In the genomic region with DNA sequence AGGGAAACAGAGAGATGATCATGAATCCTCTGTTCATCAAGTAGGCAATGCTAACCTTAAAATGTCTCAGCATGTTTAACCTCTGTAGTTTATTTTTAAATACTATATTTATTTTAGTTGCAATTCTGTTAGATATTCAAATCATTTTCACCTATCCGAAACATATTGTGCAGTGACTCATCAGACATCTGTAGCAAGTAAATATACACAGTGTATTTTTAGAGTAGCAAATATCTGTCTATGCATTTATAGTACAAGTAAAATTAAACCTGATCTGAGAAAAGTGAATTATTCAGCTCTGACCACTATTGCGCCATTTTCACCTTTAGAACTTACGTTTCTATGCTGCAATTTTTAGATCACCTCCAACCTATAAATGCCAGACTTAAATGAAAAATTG, we compare ENCODE assay signal across 20 cellular contexts. TPM values are rescaled to one million over a fixed set of nuclear protein-coding genes. Genes with fewer than 3 reads are reported as not detected.
DNase-seq lines count a peak whose midpoint lies in the region; ATAC-seq, FAIRE-seq and TF ChIP-seq lines count a peak whose summit lies in the region.
"Had no signal": no experiment of that assay in that cellular context is flagged by ENCODE, and none has a peak within 500 bp of the region (broad histone marks: within the 10 kb centered on the region; RNA-seq: fewer than 3 reads in every experiment).

No MANE protein-coding gene starts in this region.

- H3K36me3 ChIP-seq in IMR-90 (ENCODE audit: control insufficient read depth, insufficient read depth, low read length) (no peaks in the 10 kb centered on the region), bronchial epithelial cell (ENCODE audit: control insufficient read depth, insufficient read depth, low read length) (no peaks in the 10 kb centered on the region)

- no CpG with 5 or more reads among the region's 3 CpGs for WGBS in IMR-90 (ENCODE audit: extremely low coverage in 2 of 2, insufficient read length in 1 of 2), 2 experiments

- no peak overlapping the region for H2AK9ac ChIP-seq in IMR-90 (replicated peaks; ENCODE audit: low read depth, low read length, poor library complexity)

- no peak for TF ChIP-seq RAD21 in IMR-90 (IDR thresholded peaks at IDR 0.05; ENCODE audit: low read length)

- TF ChIP-seq CTCF in IMR-90 (conservative IDR thresholded peaks at IDR 0.05; ENCODE audit: low read depth, low read length) = no peak
- no peak for TF ChIP-seq CTCF in bronchial epithelial cell (IDR thresholded peaks at IDR 0.05; ENCODE audit: insufficient read depth, low read length, severe bottlenecking)

- dilution Hi-C loops in IMR-90 (cut with HindIII; ENCODE audit: low sequenced_read_pairs, unreplicated experiment) = no loop called here

- CTCF ChIA-PET in IMR-90 (lab: Yijun Ruan, JAX) = interaction anchor here (0.7 kb wide), 1 partner anchor 19 kb away, joined by 4 read pairs; no protein-coding TSS in a partner anchor

- H3K9ac ChIP-seq in IMR-90 (ENCODE audit: low read depth, low read length) = no peak overlapping the region

- no peak overlapping the region for H2AFZ ChIP-seq in IMR-90 (replicated peaks; ENCODE audit: low read length, poor library complexity)

- in situ Hi-C loops in IMR-90 (cut with MboI; ENCODE audit: low sequenced_read_pairs) = no loop called here

- H3K4me1 ChIP-seq in IMR-90 (ENCODE audit: control insufficient read depth, insufficient read depth, low read length) = peaks cover 3% of the 10 kb centered on the region; the same call in 1 of the 2 replicates

- H3K18ac ChIP-seq in IMR-90 (ENCODE audit: low read depth, low read length) = no peak overlapping the region

- H3K56ac ChIP-seq in IMR-90 (ENCODE audit: extremely low read depth, insufficient read depth, low read length) = no peak overlapping the region

- peak overlapping the region; percentile 31 for H3K4me2 ChIP-seq in IMR-90 (ENCODE audit: low read depth, low read length)

- H3K27ac ChIP-seq in IMR-90 (ENCODE audit: insufficient read depth, low read length) = no peak overlapping the region

- H3K4me3 ChIP-seq in IMR-90 (ENCODE audit: insufficient read depth, low read depth, low read length) = no peak overlapping the region
- H3K4me3 ChIP-seq in bronchial epithelial cell (ENCODE audit: low read depth, low read length) = no peak overlapping the region

- H4K91ac ChIP-seq in IMR-90 (ENCODE audit: insufficient read depth, low read depth, low read length) = no peak overlapping the region

- no TSS peak for BruUV-seq in IMR-90 (replicated peaks; lab: Mats Ljungman, UMichigan)

- H2BK120ac ChIP-seq in IMR-90 (ENCODE audit: low read depth, low read length) = no peak overlapping the region

- H2BK20ac ChIP-seq in IMR-90 (ENCODE audit: low read depth, low read length) = no peak overlapping the region

- TF ChIP-seq POLR2A in IMR-90 (IDR thresholded peaks at IDR 0.05; ENCODE audit: low read depth, low read length) (no peak), H54 (IDR thresholded peaks at IDR 0.05; ENCODE audit: low read depth, low read length) (no peak)

- H3K14ac ChIP-seq in IMR-90 (replicated peaks; ENCODE audit: low read depth, low read length) = no peak overlapping the region

- H3K79me1 ChIP-seq in IMR-90 (ENCODE audit: low read depth in 1 of 2, low read length in 2 of 2) = no peaks in the 10 kb centered on the region

- H4K20me1 ChIP-seq in IMR-90 (ENCODE audit: insufficient read depth, low read length) = no peaks in the 10 kb centered on the region

- H2AK5ac ChIP-seq in IMR-90 (ENCODE audit: low read depth, low read length) = no peak overlapping the region

- H2BK15ac ChIP-seq in IMR-90 (ENCODE audit: low read depth, low read length) = no peak overlapping the region

- H2BK5ac ChIP-seq in IMR-90 (ENCODE audit: low read depth, low read length, poor library complexity, severe bottlenecking) = peak overlapping the region; percentile 36

- POLR2A ChIA-PET in IMR-90 (lab: Charles Lee; ENCODE audit: unreplicated experiment) = interaction anchor here (0.6 kb wide), 1 partner anchor 15 kb away, joined by 4 read pairs; no protein-coding TSS in a partner anchor

- intact Hi-C loops in IMR-90 (cut with micrococcal nuclease) = no loop called here

- H3K4ac ChIP-seq in IMR-90 (ENCODE audit: low read depth, low read length) = no peak overlapping the region

- H3K23ac ChIP-seq in IMR-90 (ENCODE audit: low read depth, low read length) = no peak overlapping the region

- FAIRE-seq in bronchial epithelial cell (lab: Jason Lieb, UNC) (no peak), H54 (lab: Jason Lieb, UNC) (no peak)
- FAIRE-seq: GM12891, GM18507 had no signal

- no peak overlapping the region for H4K5ac ChIP-seq in IMR-90 (ENCODE audit: low read depth, low read length)

- no peaks in the 10 kb centered on the region for H3K9me3 ChIP-seq in IMR-90 (ENCODE audit: control insufficient read depth, insufficient read depth, low read length)

- DNase-seq in IMR-90 = peak; percentile 35
- peak; percentile 39 for DNase-seq in bronchial epithelial cell (ENCODE audit: low read depth)
- no peak for DNase-seq in iPS-NIHi11 (ENCODE audit: low spot score)
- no peak for DNase-seq in H54 (ENCODE audit: insufficient read length, low spot score)
- no peak for DNase-seq in stimulated activated CD4-positive, alpha-beta T cell treated with anti-CD3 and anti-CD28 coated beads, Interleukin-4, amount 100 ng/mL, for 4 hours
- DNase-seq: C1 segment of cervical spinal cord; Calu3; CD4-positive, alpha-beta memory T cell; COR-L47; DMS79; EL; GDM1; GOT3; H9 had no signal

- no peaks in the 10 kb centered on the region; the same call in 1 of the 2 replicates for H3K9me1 ChIP-seq in IMR-90 (ENCODE audit: insufficient read depth, low read length)

- ATAC-seq in GM18519 (IDR thresholded peaks at IDR 0.05; ENCODE audit: low FRiP score, unreplicated experiment) (peak; percentile 28), IMR-90 (ENCODE audit: low read depth) (no peak), HG02884 (IDR thresholded peaks at IDR 0.05; ENCODE audit: unreplicated experiment) (no peak)
- ATAC-seq: HCT116 had no signal

- no peak overlapping the region for H4K8ac ChIP-seq in IMR-90 (ENCODE audit: low read depth in 2 of 2, low read length in 2 of 2)

- H3K27me3 ChIP-seq in IMR-90 (ENCODE audit: control insufficient read depth, insufficient read depth, low read length) = no peaks in the 10 kb centered on the region
- H3K27me3 ChIP-seq in bronchial epithelial cell (ENCODE audit: control insufficient read depth, insufficient read depth, low read length) = no peaks in the 10 kb centered on the region

TF ChIP-seq in IMR-90, 13 proteins besides CTCF, POLR2A, EP300 and RAD21:
- TF ChIP-seq MXI1 (IDR thresholded peaks at IDR 0.05; ENCODE audit: borderline replicate concordance, low read depth, low read length) (no peak), CEBPB (IDR thresholded peaks at IDR 0.05; ENCODE audit: low read depth, low read length) (peak; percentile 74), FOS (IDR thresholded peaks at IDR 0.05; ENCODE audit: low read depth, low read length) (peak; percentile 47; the same call in 1 of the 2 replicates)
TF ChIP-seq in IMR-90: peak in this region for 2.

RNA-seq across cellular contexts. Expression of gene TUSC1, which starts 24.3 kb away (rescaled TPM):
- total RNA-seq in IMR-90 (2012; rRNA removed) (2.0 and 3.1 TPM in 2 replicates), bronchial epithelial cell (10.9 and 20.5 TPM in 2 replicates)
- 4.4 and 5.8 TPM in 2 replicates for polyA plus RNA-seq in IMR-90 (2012; rRNA removed)
- 5.6 and 7.9 TPM in 2 replicates for polyA plus RNA-seq in IMR-90 (2012; cell fraction: cytosol; rRNA removed)
- 2.4 and 4.3 TPM in 2 replicates for polyA plus RNA-seq in IMR-90 (2012; cell fraction: nucleus; rRNA removed; ENCODE audit: low replicate concordance)
- total RNA-seq: A673; CD4-positive, alpha-beta memory T cell; H9 had no signal

Comparison
In these comparisons a context has a peak if more than half of its experiments do, and no peak if none do; other contexts are left out.
1. DNase-seq: peak in IMR-90 (single experiment) and bronchial epithelial cell (single experiment); none in iPS-NIHi11 (single experiment), H54 (single experiment) and stimulated activated CD4-positive, alpha-beta T cell treated with anti-CD3 and anti-CD28 coated beads, Interleukin-4, amount 100 ng/mL, for 4 hours (0 of 2).